ENCODE assay signal across 15 cellular contexts in genomic region chr7:112163021-112163310, GRCh38. TPM values are rescaled to one million over a fixed set of nuclear protein-coding genes. Genes with fewer than 3 reads are reported as not detected.
DNase-seq lines count a peak whose midpoint lies in the region; ATAC-seq and TF ChIP-seq lines count a peak whose summit lies in the region.
"Had no signal": no experiment of that assay in that cellular context is flagged by ENCODE, and none has a peak within 500 bp of the region (broad histone marks: within the 10 kb centered on the region; RNA-seq: fewer than 3 reads in every experiment).

No MANE protein-coding gene starts in this region.

- H4K8ac ChIP-seq in IMR-90 (ENCODE audit: low read depth in 2 of 2, low read length in 2 of 2), result no peak overlapping the region

- no peak for TF ChIP-seq POLR2A in IMR-90 (IDR thresholded peaks at IDR 0.05; ENCODE audit: low read depth, low read length)

- H3K4me3 Mint-ChIP-seq in type B pancreatic cell, result peak overlapping the region; percentile 63
- H3K4me3 Mint-ChIP-seq: activated CD4-positive, alpha-beta T cell treated with anti-CD3 and anti-CD28 coated beads, Interleukin-2, amount 10 ng/mL, durations not matched to agents 7 days and 5 days had no signal

- H3K4me1 ChIP-seq in IMR-90 (ENCODE audit: control insufficient read depth, insufficient read depth, low read length) (peaks cover 6% of the 10 kb centered on the region), ectodermal cell (ENCODE audit: control insufficient read depth, insufficient read depth, low read length) (peaks cover 45% of the 10 kb centered on the region), lower lobe of right lung (peaks cover 64% of the 10 kb centered on the region)

- no peak overlapping the region for H2AK9ac ChIP-seq in IMR-90 (replicated peaks; ENCODE audit: low read depth, low read length, poor library complexity)

- H4K5ac ChIP-seq in IMR-90 (ENCODE audit: low read depth, low read length), result no peak overlapping the region; the same call in 1 of the 2 replicates

- H3K9ac ChIP-seq in IMR-90 (ENCODE audit: low read depth, low read length), result no peak overlapping the region
- H3K9ac ChIP-seq: GM23248 had no signal

- no peak overlapping the region for H3K4me2 ChIP-seq in IMR-90 (ENCODE audit: low read depth, low read length)

- H3K4me3 ChIP-seq in IMR-90 (ENCODE audit: insufficient read depth, low read depth, low read length) (no peak overlapping the region), ectodermal cell (ENCODE audit: insufficient read depth, low read depth, low read length) (no peak overlapping the region), lower lobe of right lung (no peak overlapping the region)
- H3K4me3 ChIP-seq: ascending aorta, gastroesophageal sphincter, GM23248 had no signal

- H4K91ac ChIP-seq in IMR-90 (ENCODE audit: insufficient read depth, low read depth, low read length), result no peak overlapping the region; the same call in 1 of the 2 replicates

- DNase-seq in IMR-90 (no peak), lower lobe of right lung (no peak), type B pancreatic cell (ENCODE audit: extremely low spot score, unreplicated experiment) (no peak), amniotic stem cell (lab: John Stamatoyannopoulos, UW) (no peak), A172 (ENCODE audit: low spot score) (no peak)
- DNase-seq in stimulated activated naive CD8-positive, alpha-beta T cell treated with anti-CD3 and anti-CD28 coated beads, Interleukin-15, Interleukin-2, amounts not matched to agents 100 U/mL and 50 U/mL, for 24 hours, result no peak
- DNase-seq: activated CD4-positive, alpha-beta T cell treated with anti-CD3 and anti-CD28 coated beads, Interleukin-2, amount 10 ng/mL, durations not matched to agents 7 days and 5 days; DMS 273 treated with DMSO at 0.1 percent for 48 hours; GM23248; midbrain; NCI-H1105; stimulated activated CD4-positive, alpha-beta T cell treated with anti-CD3 and anti-CD28 coated beads, Interleukin-1b, Interleukin-23, amount 100 ng/mL, for 48 hours had no signal

- no peak overlapping the region for H2AK5ac ChIP-seq in IMR-90 (ENCODE audit: low read depth, low read length)

- H3K9me3 ChIP-seq in IMR-90 (ENCODE audit: control insufficient read depth, insufficient read depth, low read length), result no peaks in the 10 kb centered on the region
- H3K9me3 ChIP-seq in ectodermal cell (ENCODE audit: control insufficient read depth, low read length), result no peaks in the 10 kb centered on the region
- H3K9me3 ChIP-seq in lower lobe of right lung, result no peaks in the 10 kb centered on the region
- H3K9me3 ChIP-seq: ascending aorta, gastroesophageal sphincter had no signal

- H3K27ac Mint-ChIP-seq in type B pancreatic cell, result peak overlapping the region; percentile 73
- H3K27ac Mint-ChIP-seq: activated CD4-positive, alpha-beta T cell treated with anti-CD3 and anti-CD28 coated beads, Interleukin-2, amount 10 ng/mL, durations not matched to agents 7 days and 5 days had no signal

- ATAC-seq in IMR-90 (ENCODE audit: low read depth) (no peak), lower lobe of right lung (no peak)
- no peak for ATAC-seq in stimulated activated naive CD8-positive, alpha-beta T cell treated with anti-CD3 and anti-CD28 coated beads, Interleukin-15, Interleukin-2, amounts not matched to agents 100 U/mL and 50 U/mL, for 24 hours

- no peaks in the 10 kb centered on the region for H3K27me3 Mint-ChIP-seq in type B pancreatic cell

- no CpG with 5 or more reads among the region's 2 CpGs for WGBS in IMR-90 (ENCODE audit: extremely low coverage in 2 of 2, insufficient read length in 1 of 2), 2 experiments
- 31 to 33% methylated on average over 2 of the region's 2 CpGs for WGBS in ectodermal cell, 2 experiments

- in situ Hi-C loops in IMR-90 (cut with MboI; ENCODE audit: low sequenced_read_pairs), result no loop called here

- H3K36me3 ChIP-seq in IMR-90 (ENCODE audit: control insufficient read depth, insufficient read depth, low read length) (no peaks in the 10 kb centered on the region), ectodermal cell (ENCODE audit: control insufficient read depth, insufficient read depth, low read length) (no peaks in the 10 kb centered on the region), lower lobe of right lung (no peaks in the 10 kb centered on the region)
- H3K36me3 ChIP-seq: ascending aorta, gastroesophageal sphincter had no signal

- 0 out of 3 replicates have a peak overlapping the region, but pooled peaks have one; percentile 43 for H2BK15ac ChIP-seq in IMR-90 (ENCODE audit: low read depth, low read length)

- no peak overlapping the region for H3K23ac ChIP-seq in IMR-90 (ENCODE audit: low read depth, low read length)

- no peaks in the 10 kb centered on the region for H4K20me1 ChIP-seq in IMR-90 (ENCODE audit: insufficient read depth, low read length)

- no peak overlapping the region for H2AFZ ChIP-seq in IMR-90 (replicated peaks; ENCODE audit: low read length, poor library complexity)
- H2AFZ ChIP-seq: GM23248 had no signal

- H2BK120ac ChIP-seq in IMR-90 (ENCODE audit: low read depth, low read length), result no peak overlapping the region

- H3K79me1 ChIP-seq in IMR-90 (ENCODE audit: low read depth in 1 of 2, low read length in 2 of 2), result peaks cover 8 to 21% of the 10 kb centered on the region in 2 experiments; a peak in 2 of 4 replicates

- H3K4me1 Mint-ChIP-seq in type B pancreatic cell (ENCODE audit: unreplicated experiment), result peaks cover 48% of the 10 kb centered on the region
- H3K4me1 Mint-ChIP-seq: activated CD4-positive, alpha-beta T cell treated with anti-CD3 and anti-CD28 coated beads, Interleukin-2, amount 10 ng/mL, durations not matched to agents 7 days and 5 days had no signal

- H3K14ac ChIP-seq in IMR-90 (replicated peaks; ENCODE audit: low read depth, low read length), result peak overlapping the region; percentile 37; the same call in 1 of the 2 replicates

- peak overlapping the region; percentile 51; the same call in 1 of the 2 replicates for H3K4ac ChIP-seq in IMR-90 (ENCODE audit: low read depth, low read length)

- intact Hi-C loops in IMR-90 (cut with micrococcal nuclease) (loop anchor here (5.0 kb wide), 1 partner anchor 46 kb away; no protein-coding TSS in a partner anchor), lower lobe of right lung (cut with DNase I) (no loop called here)

- H3K27ac ChIP-seq in IMR-90 (ENCODE audit: insufficient read depth, low read length) (no peak overlapping the region), ectodermal cell (ENCODE audit: insufficient read depth, low read depth, low read length, poor library complexity, severe bottlenecking) (peak overlapping the region; percentile 93), lower lobe of right lung (peak overlapping the region; percentile 26)
- H3K27ac ChIP-seq: ascending aorta, GM23248 had no signal

- H3K9me1 ChIP-seq in IMR-90 (ENCODE audit: insufficient read depth, low read length), result peaks cover 12% of the 10 kb centered on the region

- no peak overlapping the region for H2BK5ac ChIP-seq in IMR-90 (ENCODE audit: low read depth, low read length, poor library complexity, severe bottlenecking)

- TF ChIP-seq CTCF in IMR-90 (conservative IDR thresholded peaks at IDR 0.05; ENCODE audit: low read depth, low read length) (no peak), lower lobe of right lung (IDR thresholded peaks at IDR 0.05) (no peak), type B pancreatic cell (conservative IDR thresholded peaks at IDR 0.05) (no peak)

- TF ChIP-seq RAD21 in IMR-90 (IDR thresholded peaks at IDR 0.05; ENCODE audit: low read length), result no peak

- dilution Hi-C loops in IMR-90 (cut with HindIII; ENCODE audit: low sequenced_read_pairs, unreplicated experiment), result no loop called here

- POLR2A ChIA-PET in IMR-90 (lab: Charles Lee; ENCODE audit: unreplicated experiment), result no interaction called here

- CTCF ChIA-PET in IMR-90 (lab: Yijun Ruan, JAX), result no interaction called here

- no peaks in the 10 kb centered on the region for H3K9me3 Mint-ChIP-seq in type B pancreatic cell
- H3K9me3 Mint-ChIP-seq: activated CD4-positive, alpha-beta T cell treated with anti-CD3 and anti-CD28 coated beads, Interleukin-2, amount 10 ng/mL, durations not matched to agents 7 days and 5 days had no signal

- BruUV-seq in IMR-90 (replicated peaks; lab: Mats Ljungman, UMichigan), result no TSS peak

- H3K56ac ChIP-seq in IMR-90 (ENCODE audit: extremely low read depth, insufficient read depth, low read length), result no peak overlapping the region

- H2BK20ac ChIP-seq in IMR-90 (ENCODE audit: low read depth, low read length), result no peak overlapping the region

- no peak overlapping the region for H3K18ac ChIP-seq in IMR-90 (ENCODE audit: low read depth, low read length)

- no peaks in the 10 kb centered on the region for H3K27me3 ChIP-seq in IMR-90 (ENCODE audit: control insufficient read depth, insufficient read depth, low read length)
- no peaks in the 10 kb centered on the region for H3K27me3 ChIP-seq in ectodermal cell (ENCODE audit: control insufficient read depth, insufficient read depth, low read length, poor library complexity, severe bottlenecking)
- H3K27me3 ChIP-seq in lower lobe of right lung (ENCODE audit: low read depth), result no peaks in the 10 kb centered on the region
- H3K27me3 ChIP-seq: ascending aorta, gastroesophageal sphincter had no signal

- H3K36me3 Mint-ChIP-seq in type B pancreatic cell, result no peaks in the 10 kb centered on the region

TF ChIP-seq in IMR-90, 13 proteins besides CTCF, POLR2A, EP300 and RAD21 (continues in another document):
- TF ChIP-seq MAZ (IDR thresholded peaks at IDR 0.05; ENCODE audit: borderline replicate concordance, low read depth, low read length) (no peak), BHLHE40 (IDR thresholded peaks at IDR 0.05; ENCODE audit: low read depth, low read length) (no peak), SMC3 (IDR thresholded peaks at IDR 0.05; ENCODE audit: low read depth, low read length) (no peak)

RNA-seq across cellular contexts. Expression of gene DOCK4, which starts 43.2 kb away (rescaled TPM):
- total RNA-seq in IMR-90 (2012; rRNA removed) (12.2 and 14.2 TPM in 2 replicates), lower lobe of right lung (78.5 TPM), type B pancreatic cell (ENCODE audit: low replicate concordance) (14.7 and 24.6 TPM in 2 replicates)
- 4.2 and 4.4 TPM in 2 replicates for polyA plus RNA-seq in IMR-90 (2012; rRNA removed)
- polyA plus RNA-seq in IMR-90 (2012; cell fraction: cytosol; rRNA removed), result 1.8 and 2.3 TPM in 2 replicates
- 7.2 and 10.9 TPM in 2 replicates for polyA plus RNA-seq in IMR-90 (2012; cell fraction: nucleus; rRNA removed; ENCODE audit: low replicate concordance)
- 24.4 TPM for polyA plus RNA-seq in ectodermal cell (2013, experiment 1 of 4)
- polyA plus RNA-seq in ectodermal cell (2013, experiment 2 of 4), result 25.5 TPM
- 18.4 TPM for polyA plus RNA-seq in ectodermal cell (2013, experiment 3 of 4)
- polyA plus RNA-seq in ectodermal cell (2013, experiment 4 of 4), result 19.7 TPM
- total RNA-seq in A172 (2014; rRNA removed; shearing (Covaris generic)), result 5.6 and 7.2 TPM in 2 replicates

RNA-seq across cellular contexts. Expression of gene ZNF277, which starts 43.5 kb away (rescaled TPM):
- total RNA-seq in IMR-90 (2012; rRNA removed) (21.3 and 45.0 TPM in 2 replicates), lower lobe of right lung (33.3 TPM), type B pancreatic cell (ENCODE audit: low replicate concordance) (20.0 and 21.4 TPM in 2 replicates)
- polyA plus RNA-seq in IMR-90 (2012; rRNA removed), result 6.0 and 7.3 TPM in 2 replicates
- 2.5 and 3.2 TPM in 2 replicates for polyA plus RNA-seq in IMR-90 (2012; cell fraction: cytosol; rRNA removed)
- polyA plus RNA-seq in IMR-90 (2012; cell fraction: nucleus; rRNA removed; ENCODE audit: low replicate concordance), result 0.51 and 4.0 TPM in 2 replicates
- 26.6 TPM for polyA plus RNA-seq in ectodermal cell (2013, experiment 1 of 4)
- 26.7 TPM for polyA plus RNA-seq in ectodermal cell (2013, experiment 2 of 4)
- 25.9 TPM for polyA plus RNA-seq in ectodermal cell (2013, experiment 3 of 4)
- polyA plus RNA-seq in ectodermal cell (2013, experiment 4 of 4), result 30.8 TPM
- total RNA-seq in A172 (2014; rRNA removed; shearing (Covaris generic)), result 20.6 and 30.9 TPM in 2 replicates
